In genomic region chr17:42748906-42749798, GRCh38 we compare ENCODE assay signal across 14 cellular contexts. TPM values are rescaled to one million over a fixed set of nuclear protein-coding genes. Genes with fewer than 3 reads are reported as not detected.
DNase-seq lines count a peak whose midpoint lies in the region; ATAC-seq, FAIRE-seq and TF ChIP-seq lines count a peak whose summit lies in the region.
"Had no signal": no experiment of that assay in that cellular context is flagged by ENCODE, and none has a peak within 500 bp of the region (broad histone marks: within the 10 kb centered on the region; RNA-seq: fewer than 3 reads in every experiment).

No MANE protein-coding gene starts in this region.

- no peak for ATAC-seq in upper lobe of left lung (ENCODE audit: low FRiP score in 2 of 2)
- no peak for ATAC-seq in GM18858 (IDR thresholded peaks at IDR 0.05; ENCODE audit: unreplicated experiment)
- ATAC-seq: pancreas had no signal

- H3K36me3 ChIP-seq in astrocyte (ENCODE audit: insufficient read depth, low read length): no peaks in the 10 kb centered on the region
- no peaks in the 10 kb centered on the region for H3K36me3 ChIP-seq in ovary
- no peaks in the 10 kb centered on the region for H3K36me3 ChIP-seq in upper lobe of left lung
- H3K36me3 ChIP-seq: pancreas had no signal

- H3K27ac ChIP-seq in astrocyte (ENCODE audit: low read depth, low read length): no peak overlapping the region
- H3K27ac ChIP-seq in ovary: peak overlapping the region; percentile 44 to 64
- peak overlapping the region; percentile 31 to 73 (median 52) for H3K27ac ChIP-seq in upper lobe of left lung
- H3K27ac ChIP-seq: pancreas had no signal

- H3K4me1 ChIP-seq in astrocyte (ENCODE audit: insufficient read depth, low read length) (peaks cover 6% of the 10 kb centered on the region), ovary (ENCODE audit: insufficient read depth) (peaks cover 13% of the 10 kb centered on the region), upper lobe of left lung (peaks cover 31 to 46% (median 37%) of the 10 kb centered on the region in 4 donors)

- TF ChIP-seq POLR2A in ovary (IDR thresholded peaks at IDR 0.05): no peak
- no peak for TF ChIP-seq POLR2A in upper lobe of left lung (IDR thresholded peaks at IDR 0.05)

- no peak for TF ChIP-seq CTCF in astrocyte (IDR thresholded peaks at IDR 0.05; ENCODE audit: insufficient read depth, low read depth, low read length)
- no peak for TF ChIP-seq CTCF in ovary (IDR thresholded peaks at IDR 0.05)
- TF ChIP-seq CTCF in upper lobe of left lung (IDR thresholded peaks at IDR 0.05): no peak

- H3K4me2 ChIP-seq in astrocyte (ENCODE audit: low read length): no peak overlapping the region

- H4K20me1 ChIP-seq in astrocyte (ENCODE audit: insufficient read depth, low read length): no peaks in the 10 kb centered on the region

- peak overlapping the region; percentile 55 for H3K4me3 Mint-ChIP-seq in astrocyte (ENCODE audit: unreplicated experiment)
- H3K4me3 Mint-ChIP-seq: central memory CD8-positive, alpha-beta T cell had no signal

- H2AFZ ChIP-seq in astrocyte (ENCODE audit: low read depth, low read length): no peak overlapping the region

- peaks cover 7% of the 10 kb centered on the region for H3K27me3 ChIP-seq in astrocyte (ENCODE audit: insufficient read depth, low read length)
- H3K27me3 ChIP-seq in ovary: no peaks in the 10 kb centered on the region
- no peaks in the 10 kb centered on the region for H3K27me3 ChIP-seq in upper lobe of left lung
- H3K27me3 ChIP-seq: pancreas had no signal

- no peak for TF ChIP-seq EP300 in ovary (IDR thresholded peaks at IDR 0.05)
- TF ChIP-seq EP300 in upper lobe of left lung (IDR thresholded peaks at IDR 0.05): no peak

- no peak overlapping the region for H3K27ac Mint-ChIP-seq in astrocyte (ENCODE audit: unreplicated experiment)

- intact Hi-C loops in ovary (cut with DNase I): loop anchor here in 1 of 4 donors (10.0 kb wide), 1 partner anchor 64 kb away; the partner anchor contains the start of genes CCR10 and CNTNAP1

- peaks cover 11% of the 10 kb centered on the region for H3K27me3 Mint-ChIP-seq in astrocyte (ENCODE audit: low read depth, unreplicated experiment)

- DNase-seq in astrocyte (ENCODE audit: low read depth): no peak
- DNase-seq in fibroblast of the conjunctiva (ENCODE audit: low read depth): peak; percentile 82
- DNase-seq in ovary: peak in 2 of 5 donors; percentile 38 to 58
- no peak for DNase-seq in upper lobe of left lung
- no peak for DNase-seq in stimulated activated CD8-positive, alpha-beta memory T cell treated with anti-CD3 and anti-CD28 coated beads, Interleukin-4, amount 100 ng/mL, for 48 hours
- no peak for DNase-seq in cerebellar nuclear complex (lab: John Stamatoyannopoulos, UW)
- DNase-seq: activated naive CD4-positive, alpha-beta T cell; GDM1; NCI-H2081 treated with DMSO at 0.1 percent for 48 hours; pancreas had no signal

- H3K9ac ChIP-seq in astrocyte (ENCODE audit: low read length): no peak overlapping the region

- H3K4me1 Mint-ChIP-seq in astrocyte (ENCODE audit: low read depth, unreplicated experiment): peaks cover 1% of the 10 kb centered on the region

- no peak for FAIRE-seq in astrocyte (lab: Jason Lieb, UNC)
- FAIRE-seq: H54, pancreas had no signal

- no peak overlapping the region for H3K4me3 ChIP-seq in astrocyte (ENCODE audit: insufficient read depth, low read depth, low read length)
- no peak overlapping the region for H3K4me3 ChIP-seq in ovary
- H3K4me3 ChIP-seq in upper lobe of left lung: no peak overlapping the region
- H3K4me3 ChIP-seq: pancreas had no signal

- H3K79me2 ChIP-seq in astrocyte (ENCODE audit: insufficient read depth, low read length): peaks cover 3% of the 10 kb centered on the region

- H3K9me3 Mint-ChIP-seq in astrocyte (ENCODE audit: unreplicated experiment): no peaks in the 10 kb centered on the region
- H3K9me3 Mint-ChIP-seq: central memory CD8-positive, alpha-beta T cell had no signal

- no peaks in the 10 kb centered on the region for H3K36me3 Mint-ChIP-seq in astrocyte (ENCODE audit: low read depth, unreplicated experiment)
- H3K36me3 Mint-ChIP-seq: CD14-positive monocyte had no signal

- 54 to 55% (median 54%) methylated on average over 11 of the region's 11 CpGs for WGBS in ovary, 3 donors
- WGBS in upper lobe of left lung, 2 donors: 76% methylated on average over 9 to 11 of the region's 11 CpGs

- H3K9me3 ChIP-seq in astrocyte (ENCODE audit: insufficient read depth, low read depth, low read length) (peaks cover 3% of the 10 kb centered on the region), ovary (no peaks in the 10 kb centered on the region), upper lobe of left lung (no peaks in the 10 kb centered on the region)
- H3K9me3 ChIP-seq: pancreas had no signal

RNA-seq across cellular contexts. Expression of gene EZH1, which starts 4.3 kb away (rescaled TPM):
- total RNA-seq in astrocyte (15.2 and 16.9 TPM in 2 replicates), ovary (10 to 100 TPM; 32.9 to 83.4 (median 67.8) TPM), upper lobe of left lung (100 to 1,000 TPM in 1 of 6 donors, 10 to 100 TPM in 5; 30.7 to 122 (median 55.0) TPM)
- polyA plus RNA-seq in ovary: 10 to 100 TPM; 45.1 to 95.2 TPM

RNA-seq across cellular contexts. Expression of gene RAMP2, which starts 11.9 kb away (rescaled TPM):
- 6.1 and 6.8 TPM in 2 replicates for total RNA-seq in astrocyte
- total RNA-seq in ovary: 10 to 100 TPM in 6 of 7 donors, 1 to 10 TPM in 1; 4.4 to 53.7 (median 19.6) TPM
- 10 to 100 TPM; 39.6 to 98.5 TPM for polyA plus RNA-seq in ovary
- total RNA-seq in upper lobe of left lung: 100 to 1,000 TPM in 1 of 6 donors, 10 to 100 TPM in 4, not detected in 1; 12.2 to 120 (median 55.8) TPM
- polyA plus RNA-seq: CD14-positive monocyte had no signal

RNA-seq across cellular contexts. Expression of gene VPS25, which starts 24.1 kb away (rescaled TPM):
- total RNA-seq in astrocyte: 49.5 and 53.2 TPM in 2 replicates
- 10 to 100 TPM; 33.7 to 49.1 (median 35.8) TPM for total RNA-seq in ovary
- polyA plus RNA-seq in ovary: 10 to 100 TPM; 49.0 to 56.5 TPM
- total RNA-seq in upper lobe of left lung: 10 to 100 TPM; 19.0 to 54.6 (median 36.7) TPM

RNA-seq across cellular contexts. Expression of gene WNK4, which starts 31.3 kb away (rescaled TPM):
- total RNA-seq in astrocyte (22.8 and 34.8 TPM in 2 replicates), ovary (10 to 100 TPM in 1 of 7 donors, 1 to 10 TPM in 6; 1.5 to 11.9 (median 3.4) TPM), upper lobe of left lung (1 to 10 TPM in 1 of 6 donors, under 1 TPM in 3, not detected in 2; 0.15 to 1.8 (median 0.26) TPM)
- polyA plus RNA-seq in ovary: 1 to 10 TPM; 1.1 to 1.5 TPM
- polyA plus RNA-seq: CD14-positive monocyte had no signal

RNA-seq across cellular contexts. Expression of gene COA3, which starts 49.4 kb away (rescaled TPM):
- 31.8 and 34.3 TPM in 2 replicates for total RNA-seq in astrocyte
- 10 to 100 TPM; 49.1 to 78.2 (median 62.9) TPM for total RNA-seq in ovary
- 10 to 100 TPM; 77.6 to 80.0 TPM for polyA plus RNA-seq in ovary
- 10 to 100 TPM; 23.3 to 95.3 (median 67.4) TPM for total RNA-seq in upper lobe of left lung
